Comparison of ENCODE assay signal across 18 cellular contexts in the genomic region with DNA sequence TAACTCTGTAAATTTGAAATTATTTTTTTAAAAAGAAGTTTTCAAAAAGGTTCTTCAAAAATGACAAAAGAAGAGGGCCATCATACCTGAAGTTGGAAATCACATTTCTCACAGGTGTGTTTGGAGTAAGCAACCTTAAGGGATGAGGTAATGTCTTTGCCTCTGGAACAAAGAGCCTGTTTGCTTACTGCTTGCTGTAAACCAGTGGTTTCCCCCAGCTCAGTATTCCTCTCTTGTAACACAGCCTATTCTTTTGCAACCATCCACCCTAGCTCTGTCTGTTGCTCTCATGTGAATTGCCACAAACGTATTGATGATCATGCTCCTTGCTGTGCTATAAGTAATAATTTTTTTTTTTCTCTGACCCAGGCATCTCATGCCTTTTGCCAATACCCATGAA. TPM values are rescaled to one million over a fixed set of nuclear protein-coding genes. Genes with fewer than 3 reads are reported as not detected.
DNase-seq lines count a peak whose midpoint lies in the region; ATAC-seq and TF ChIP-seq lines count a peak whose summit lies in the region.
"Had no signal": no experiment of that assay in that cellular context is flagged by ENCODE, and none has a peak within 500 bp of the region (broad histone marks: within the 10 kb centered on the region; RNA-seq: fewer than 3 reads in every experiment).

No MANE protein-coding gene starts in this region.

- H3K27ac ChIP-seq in mammary epithelial cell (ENCODE audit: insufficient read depth, low read depth, low read length), result no peak overlapping the region
- no peak overlapping the region for H3K27ac ChIP-seq in breast epithelium
- peak overlapping the region; percentile 4 for H3K27ac ChIP-seq in iPS-18a (ENCODE audit: low read length)
- H3K27ac ChIP-seq: cardiac muscle cell, sigmoid colon, tibial nerve had no signal

- peaks cover 12% of the 10 kb centered on the region for H3K9me3 Mint-ChIP-seq in activated CD4-positive, alpha-beta T cell treated with anti-CD3 and anti-CD28 coated beads, Interleukin-2, amount 10 ng/mL, durations not matched to agents 24 days and 14 days

- H3K36me3 Mint-ChIP-seq in activated CD4-positive, alpha-beta T cell treated with anti-CD3 and anti-CD28 coated beads, Interleukin-2, amount 10 ng/mL, durations not matched to agents 24 days and 14 days (ENCODE audit: low read depth), result peaks cover 40% of the 10 kb centered on the region

- no peaks in the 10 kb centered on the region for H4K20me1 ChIP-seq in mammary epithelial cell (ENCODE audit: insufficient read depth, low read length)

- no peak overlapping the region for H3K4me2 ChIP-seq in mammary epithelial cell (ENCODE audit: insufficient read depth, low read depth, low read length)

- 93% methylated on average over 1 of the region's 1 CpG for WGBS in mammary epithelial cell (ENCODE audit: low coverage, missing lambda C conversion rate)

- H3K9ac ChIP-seq in mammary epithelial cell (ENCODE audit: insufficient read depth, low read length) (no peak overlapping the region), iPS-18a (ENCODE audit: low read length) (peak overlapping the region; percentile 52)

- in situ Hi-C loops in mammary epithelial cell (cut with MboI; ENCODE audit: low sequenced_read_pairs in 2 of 2), result no loop called here

- no peak for TF ChIP-seq POLR2A in breast epithelium (IDR thresholded peaks at IDR 0.05)

- no peak for ATAC-seq in HG02642 (IDR thresholded peaks at IDR 0.05; ENCODE audit: poor library complexity, unreplicated experiment)

- no TSS peak for BruUV-seq in mammary epithelial cell (replicated peaks; lab: Mats Ljungman, UMichigan)

- DNase-seq in mammary epithelial cell (peak; percentile 40), breast epithelium (ENCODE audit: low spot score in 2 of 2) (no peak), SKM-1 (lab: John Stamatoyannopoulos, UW; ENCODE audit: unreplicated experiment) (peak; percentile 13), NCI-H2171 (lab: John Stamatoyannopoulos, UW) (no peak)
- no peak for DNase-seq in NK-92 treated with Interleukin-12 subunit alpha and Interleukin-12 subunit beta, amount 100 ng/mL, for 24 hours (lab: John Stamatoyannopoulos, UW)
- DNase-seq in activated CD4-positive, alpha-beta T cell treated with anti-CD3 and anti-CD28 coated beads, Interleukin-2, amount 10 ng/mL, durations not matched to agents 24 days and 14 days, result no peak
- DNase-seq: activated naive CD8-positive, alpha-beta T cell treated with anti-CD3 and anti-CD28 coated beads for 36 hours; effector CD8-positive, alpha-beta T cell; immature natural killer cell; midbrain; NCI-H1092; nucleus accumbens; sigmoid colon had no signal

- H3K4me1 ChIP-seq in mammary epithelial cell (ENCODE audit: insufficient read depth, low read length) (no peaks in the 10 kb centered on the region), breast epithelium (no peaks in the 10 kb centered on the region), iPS-18a (ENCODE audit: control insufficient read depth, low read depth, low read length) (peaks cover 3% of the 10 kb centered on the region)
- H3K4me1 ChIP-seq: sigmoid colon, tibial nerve had no signal

- no peak overlapping the region for H2AFZ ChIP-seq in mammary epithelial cell (ENCODE audit: low read depth, low read length)

- intact Hi-C loops in mammary epithelial cell (cut with micrococcal nuclease), result no loop called here
- intact Hi-C loops in breast epithelium (cut with DNase I; ENCODE audit: low total_unique reads), result no loop called here
- intact Hi-C loops in activated CD4-positive, alpha-beta T cell treated with anti-CD3 and anti-CD28 coated beads, Interleukin-2, amount 10 ng/mL, durations not matched to agents 24 days and 14 days (cut with micrococcal nuclease), result no loop called here

- H3K4me3 ChIP-seq in mammary epithelial cell (replicated peaks in 1 of 3; ENCODE audit: insufficient read depth in 1 of 3, low read depth in 2 of 3, low read length in 3 of 3) (no peak overlapping the region), breast epithelium (no peak overlapping the region), iPS-18a (ENCODE audit: low read length) (no peak overlapping the region)
- H3K4me3 ChIP-seq: cardiac muscle cell, sigmoid colon, tibial nerve had no signal

- H3K27me3 Mint-ChIP-seq in activated CD4-positive, alpha-beta T cell treated with anti-CD3 and anti-CD28 coated beads, Interleukin-2, amount 10 ng/mL, durations not matched to agents 24 days and 14 days, result no peaks in the 10 kb centered on the region
- H3K27me3 Mint-ChIP-seq: activated naive CD8-positive, alpha-beta T cell treated with anti-CD3 and anti-CD28 coated beads for 36 hours had no signal

- dilution Hi-C loops in mammary epithelial cell (cut with HindIII; ENCODE audit: low sequenced_read_pairs), result no loop called here

- H3K79me2 ChIP-seq in mammary epithelial cell (ENCODE audit: insufficient read depth, low read length), result no peaks in the 10 kb centered on the region

- H3K9me3 ChIP-seq in mammary epithelial cell (replicated peaks; ENCODE audit: insufficient read depth, low read length) (no peaks in the 10 kb centered on the region), breast epithelium (peaks cover 0 to 5% of the 10 kb centered on the region in 2 donors), iPS-18a (ENCODE audit: control insufficient read depth, low read depth, low read length) (peaks cover 4% of the 10 kb centered on the region)
- H3K9me3 ChIP-seq: sigmoid colon had no signal

- no peak for TF ChIP-seq CTCF in mammary epithelial cell (conservative IDR thresholded peaks at IDR 0.05 in 1 of 2, IDR thresholded peaks at IDR 0.05 in 1 of 2; ENCODE audit: extremely low read depth in 1 of 2, insufficient read depth in 1 of 2, low read depth in 1 of 2, low read length in 2 of 2)
- no peak for TF ChIP-seq CTCF in breast epithelium (IDR thresholded peaks at IDR 0.05)

- no peak overlapping the region for H3K4me3 Mint-ChIP-seq in activated CD4-positive, alpha-beta T cell treated with anti-CD3 and anti-CD28 coated beads, Interleukin-2, amount 10 ng/mL, durations not matched to agents 24 days and 14 days
- H3K4me3 Mint-ChIP-seq: activated naive CD8-positive, alpha-beta T cell treated with anti-CD3 and anti-CD28 coated beads for 36 hours; immature natural killer cell; T-helper 1 cell treated with Interleukin-12 subunit alpha and Interleukin-12 subunit beta and Interleukin-4 antibody, amounts not matched to agents 30 μg/mL and 1 μg/mL, for 36 hours had no signal

- CTCF ChIA-PET in mammary epithelial cell (lab: Charles Lee; ENCODE audit: low non-redundant PET), result no interaction called here

- peaks cover 4% of the 10 kb centered on the region for H3K4me1 Mint-ChIP-seq in activated CD4-positive, alpha-beta T cell treated with anti-CD3 and anti-CD28 coated beads, Interleukin-2, amount 10 ng/mL, durations not matched to agents 24 days and 14 days
- H3K4me1 Mint-ChIP-seq: immature natural killer cell had no signal

- H3K36me3 ChIP-seq in mammary epithelial cell (ENCODE audit: insufficient read depth, low read length) (peaks cover 4% of the 10 kb centered on the region), breast epithelium (peaks cover 10% of the 10 kb centered on the region), iPS-18a (ENCODE audit: control insufficient read depth, low read depth, low read length) (no peaks in the 10 kb centered on the region)
- H3K36me3 ChIP-seq: cardiac muscle cell had no signal

- no peaks in the 10 kb centered on the region for H3K27me3 ChIP-seq in mammary epithelial cell (ENCODE audit: insufficient read depth, low read length)
- no peaks in the 10 kb centered on the region for H3K27me3 ChIP-seq in breast epithelium
- H3K27me3 ChIP-seq in iPS-18a (ENCODE audit: control insufficient read depth, insufficient read depth, low read length), result no peaks in the 10 kb centered on the region
- H3K27me3 ChIP-seq: cardiac muscle cell, sigmoid colon, tibial nerve had no signal

- no peak overlapping the region for H3K27ac Mint-ChIP-seq in activated CD4-positive, alpha-beta T cell treated with anti-CD3 and anti-CD28 coated beads, Interleukin-2, amount 10 ng/mL, durations not matched to agents 24 days and 14 days
- H3K27ac Mint-ChIP-seq: activated naive CD8-positive, alpha-beta T cell treated with anti-CD3 and anti-CD28 coated beads for 36 hours; T-helper 1 cell treated with Interleukin-12 subunit alpha and Interleukin-12 subunit beta and Interleukin-4 antibody, amounts not matched to agents 30 μg/mL and 1 μg/mL, for 36 hours had no signal

RNA-seq across cellular contexts. Expression of gene UCHL3, which starts 38.1 kb away (rescaled TPM):
- total RNA-seq in mammary epithelial cell (10 to 100 TPM; 82.3 to 85.4 TPM), breast epithelium (10 to 100 TPM; 29.2 to 33.2 (median 29.6) TPM)
- 84.5 TPM for polyA plus RNA-seq in mammary epithelial cell
- polyA minus RNA-seq in mammary epithelial cell, result 45.0 TPM
- total RNA-seq in activated CD4-positive, alpha-beta T cell treated with anti-CD3 and anti-CD28 coated beads, Interleukin-2, amount 10 ng/mL, durations not matched to agents 24 days and 14 days, result 43.5 and 50.6 TPM in 2 replicates

RNA-seq across cellular contexts. Expression of gene LMO7, which starts 48.5 kb away (rescaled TPM):
- total RNA-seq in mammary epithelial cell (10 to 100 TPM; 26.4 to 44.8 TPM), breast epithelium (10 to 100 TPM; 11.0 to 71.3 (median 32.8) TPM)
- polyA plus RNA-seq in mammary epithelial cell, result 7.1 TPM
- polyA minus RNA-seq in mammary epithelial cell, result 53.8 TPM
- 4.3 and 5.8 TPM in 2 replicates for total RNA-seq in activated CD4-positive, alpha-beta T cell treated with anti-CD3 and anti-CD28 coated beads, Interleukin-2, amount 10 ng/mL, durations not matched to agents 24 days and 14 days

RNA-seq across cellular contexts. Expression of gene COMMD6, which starts 50.0 kb away (rescaled TPM):
- total RNA-seq in mammary epithelial cell (100 to 1,000 TPM in 1 of 2 donors, 10 to 100 TPM in 1; 27.3 to 115 TPM), breast epithelium (10 to 100 TPM; 43.6 to 93.2 (median 47.7) TPM)
- 53.0 TPM for polyA plus RNA-seq in mammary epithelial cell
- 7.2 TPM for polyA minus RNA-seq in mammary epithelial cell
- 100 and 108 TPM in 2 replicates for total RNA-seq in activated CD4-positive, alpha-beta T cell treated with anti-CD3 and anti-CD28 coated beads, Interleukin-2, amount 10 ng/mL, durations not matched to agents 24 days and 14 days

Comparison
In these comparisons a context has a peak if more than half of its experiments do, and no peak if none do; other contexts are left out.
1. DNase-seq: peak in mammary epithelial cell (single experiment) and SKM-1 (single experiment); none in breast epithelium (0 of 2), NK-92 treated with Interleukin-12 subunit alpha and Interleukin-12 subunit beta, amount 100 ng/mL, for 24 hours (single experiment), NCI-H2171 (single experiment) and activated CD4-positive, alpha-beta T cell treated with anti-CD3 and anti-CD28 coated beads, Interleukin-2, amount 10 ng/mL, durations not matched to agents 24 days and 14 days (single experiment).